In the genomic region with DNA sequence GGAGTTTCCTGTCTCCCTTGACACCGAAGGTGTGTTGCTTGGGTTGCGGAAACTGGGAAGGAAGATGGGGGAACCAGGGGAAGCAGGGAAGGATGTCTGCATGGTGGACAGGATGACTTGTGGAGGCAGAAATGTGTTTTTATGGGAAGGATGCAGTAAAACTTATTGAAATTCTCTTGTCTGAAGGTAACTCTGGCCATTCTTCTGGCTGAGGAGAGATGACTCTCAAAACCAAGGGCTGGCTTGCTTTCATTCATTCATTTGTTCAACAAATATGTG, we compare ENCODE assay signal across 11 cellular contexts. TPM values are rescaled to one million over a fixed set of nuclear protein-coding genes. Genes with fewer than 3 reads are reported as not detected.
DNase-seq lines count a peak whose midpoint lies in the region; ATAC-seq and TF ChIP-seq lines count a peak whose summit lies in the region.
"Had no signal": no experiment of that assay in that cellular context is flagged by ENCODE, and none has a peak within 500 bp of the region (broad histone marks: within the 10 kb centered on the region; RNA-seq: fewer than 3 reads in every experiment).

No MANE protein-coding gene starts in this region.

- H3K4me3 Mint-ChIP-seq in activated CD4-positive, alpha-beta T cell treated with anti-CD3 and anti-CD28 coated beads, Interleukin-2, amount 10 ng/mL, durations not matched to agents 24 days and 14 days: peak overlapping the region; percentile 38

- H3K27me3 ChIP-seq in layer of hippocampus (ENCODE audit: control insufficient read depth, insufficient read depth, low read length) (no peaks in the 10 kb centered on the region), stomach (no peaks in the 10 kb centered on the region)

- peaks cover 25% of the 10 kb centered on the region for H3K4me1 Mint-ChIP-seq in activated CD4-positive, alpha-beta T cell treated with anti-CD3 and anti-CD28 coated beads, Interleukin-2, amount 10 ng/mL, durations not matched to agents 24 days and 14 days

- H3K4me3 ChIP-seq in astrocyte of the cerebellum (ENCODE audit: low read depth, low read length) (peak overlapping the region; percentile 81), stomach (peak overlapping the region; percentile 76 to 97 (median 94))

- H3K9me3 Mint-ChIP-seq in activated CD4-positive, alpha-beta T cell treated with anti-CD3 and anti-CD28 coated beads, Interleukin-2, amount 10 ng/mL, durations not matched to agents 24 days and 14 days: no peaks in the 10 kb centered on the region

- TF ChIP-seq CTCF in astrocyte of the cerebellum (IDR thresholded peaks at IDR 0.05; ENCODE audit: low read depth, low read length, missing control alignments): no peak
- no peak for TF ChIP-seq CTCF in stomach (IDR thresholded peaks at IDR 0.05)

- in situ Hi-C loops in astrocyte of the cerebellum (cut with HindIII; ENCODE audit: low sequenced_read_pairs): no loop called here

- 71 to 91% (median 82%) methylated on average over 2 of the region's 2 CpGs for WGBS in stomach, 5 donors

- H3K27ac ChIP-seq in layer of hippocampus (ENCODE audit: low read depth, low read length): peak overlapping the region; percentile 96
- H3K27ac ChIP-seq in stomach: peak overlapping the region in 3 of 5 donors; percentile 95

- no peak for DNase-seq in activated CD4-positive, alpha-beta T cell treated with anti-CD3 and anti-CD28 coated beads, Interleukin-2, amount 10 ng/mL, durations not matched to agents 24 days and 14 days
- no peak for DNase-seq in activated CD4-positive, alpha-beta T cell treated with anti-CD3 and anti-CD28 coated beads for 48 hours
- DNase-seq in astrocyte of the cerebellum (ENCODE audit: low read depth): no peak
- DNase-seq in stomach: no peak
- DNase-seq in midbrain (lab: John Stamatoyannopoulos, UW): no peak
- DNase-seq: activated naive CD4-positive, alpha-beta T cell treated with anti-CD3 and anti-CD28 coated beads, Interleukin-2, amount 50 U/mL, for 16 hours; NCI-H1417; stimulated activated CD8-positive, alpha-beta memory T cell treated with anti-CD3 and anti-CD28 coated beads, Interleukin-4, amount 100 ng/mL, for 48 hours had no signal

- TF ChIP-seq EP300 in stomach (IDR thresholded peaks at IDR 0.05): no peak

- no peaks in the 10 kb centered on the region for H3K36me3 ChIP-seq in stomach

- H3K27me3 Mint-ChIP-seq in activated CD4-positive, alpha-beta T cell treated with anti-CD3 and anti-CD28 coated beads, Interleukin-2, amount 10 ng/mL, durations not matched to agents 24 days and 14 days: peaks cover 35% of the 10 kb centered on the region

- H3K4me1 ChIP-seq in stomach: peaks cover 11 to 45% (median 29%) of the 10 kb centered on the region in 4 donors

- ATAC-seq in GM19023 (IDR thresholded peaks at IDR 0.05; ENCODE audit: unreplicated experiment) (no peak), GM18907 (IDR thresholded peaks at IDR 0.05; ENCODE audit: unreplicated experiment) (no peak)

- H3K27ac Mint-ChIP-seq in activated CD4-positive, alpha-beta T cell treated with anti-CD3 and anti-CD28 coated beads, Interleukin-2, amount 10 ng/mL, durations not matched to agents 24 days and 14 days: no peak overlapping the region

- no peak for TF ChIP-seq POLR2A in stomach (IDR thresholded peaks at IDR 0.05)

- H3K9me3 ChIP-seq in stomach: no peaks in the 10 kb centered on the region

- H3K36me3 Mint-ChIP-seq in activated CD4-positive, alpha-beta T cell treated with anti-CD3 and anti-CD28 coated beads, Interleukin-2, amount 10 ng/mL, durations not matched to agents 24 days and 14 days (ENCODE audit: low read depth): peaks cover 9% of the 10 kb centered on the region

- intact Hi-C loops in activated CD4-positive, alpha-beta T cell treated with anti-CD3 and anti-CD28 coated beads, Interleukin-2, amount 10 ng/mL, durations not matched to agents 24 days and 14 days (cut with micrococcal nuclease): no loop called here
- intact Hi-C loops in stomach (cut with DNase I; ENCODE audit: low total_unique reads): no loop called here

RNA-seq across cellular contexts. Expression of gene UBTD1, which starts 1.5 kb away (rescaled TPM):
- total RNA-seq in activated CD4-positive, alpha-beta T cell treated with anti-CD3 and anti-CD28 coated beads, Interleukin-2, amount 10 ng/mL, durations not matched to agents 24 days and 14 days: 1.8 and 2.1 TPM in 2 replicates
- total RNA-seq in stomach: 10 to 100 TPM in 1 of 5 donors, 1 to 10 TPM in 4; 1.3 to 22.9 (median 3.1) TPM
- 10 to 100 TPM in 2 of 3 donors, 1 to 10 TPM in 1; 9.3 to 14.8 (median 10.5) TPM for polyA plus RNA-seq in stomach

RNA-seq across cellular contexts. Expression of gene MMS19, which starts 2.0 kb away (rescaled TPM):
- total RNA-seq in activated CD4-positive, alpha-beta T cell treated with anti-CD3 and anti-CD28 coated beads, Interleukin-2, amount 10 ng/mL, durations not matched to agents 24 days and 14 days: 100 and 103 TPM in 2 replicates
- total RNA-seq in stomach: 100 to 1,000 TPM in 1 of 5 donors, 10 to 100 TPM in 4; 55.1 to 146 (median 59.7) TPM
- polyA plus RNA-seq in stomach: 10 to 100 TPM; 30.9 to 59.6 (median 30.9) TPM

RNA-seq across cellular contexts. Expression of gene ZDHHC16, which starts 54.3 kb away (rescaled TPM):
- 42.9 and 43.1 TPM in 2 replicates for total RNA-seq in activated CD4-positive, alpha-beta T cell treated with anti-CD3 and anti-CD28 coated beads, Interleukin-2, amount 10 ng/mL, durations not matched to agents 24 days and 14 days
- total RNA-seq in stomach: 10 to 100 TPM in 4 of 5 donors, 1 to 10 TPM in 1; 5.4 to 98.6 (median 35.9) TPM
- 10 to 100 TPM; 29.7 to 36.4 (median 30.7) TPM for polyA plus RNA-seq in stomach

RNA-seq across cellular contexts. Expression of gene EXOSC1, which starts 54.4 kb away (rescaled TPM):
- 57.9 and 59.8 TPM in 2 replicates for total RNA-seq in activated CD4-positive, alpha-beta T cell treated with anti-CD3 and anti-CD28 coated beads, Interleukin-2, amount 10 ng/mL, durations not matched to agents 24 days and 14 days
- 10 to 100 TPM; 11.6 to 30.6 (median 14.5) TPM for total RNA-seq in stomach
- polyA plus RNA-seq in stomach: 10 to 100 TPM; 50.9 to 71.0 (median 52.7) TPM
